9 cellular contexts compared by ENCODE assay signal in the genomic region with DNA sequence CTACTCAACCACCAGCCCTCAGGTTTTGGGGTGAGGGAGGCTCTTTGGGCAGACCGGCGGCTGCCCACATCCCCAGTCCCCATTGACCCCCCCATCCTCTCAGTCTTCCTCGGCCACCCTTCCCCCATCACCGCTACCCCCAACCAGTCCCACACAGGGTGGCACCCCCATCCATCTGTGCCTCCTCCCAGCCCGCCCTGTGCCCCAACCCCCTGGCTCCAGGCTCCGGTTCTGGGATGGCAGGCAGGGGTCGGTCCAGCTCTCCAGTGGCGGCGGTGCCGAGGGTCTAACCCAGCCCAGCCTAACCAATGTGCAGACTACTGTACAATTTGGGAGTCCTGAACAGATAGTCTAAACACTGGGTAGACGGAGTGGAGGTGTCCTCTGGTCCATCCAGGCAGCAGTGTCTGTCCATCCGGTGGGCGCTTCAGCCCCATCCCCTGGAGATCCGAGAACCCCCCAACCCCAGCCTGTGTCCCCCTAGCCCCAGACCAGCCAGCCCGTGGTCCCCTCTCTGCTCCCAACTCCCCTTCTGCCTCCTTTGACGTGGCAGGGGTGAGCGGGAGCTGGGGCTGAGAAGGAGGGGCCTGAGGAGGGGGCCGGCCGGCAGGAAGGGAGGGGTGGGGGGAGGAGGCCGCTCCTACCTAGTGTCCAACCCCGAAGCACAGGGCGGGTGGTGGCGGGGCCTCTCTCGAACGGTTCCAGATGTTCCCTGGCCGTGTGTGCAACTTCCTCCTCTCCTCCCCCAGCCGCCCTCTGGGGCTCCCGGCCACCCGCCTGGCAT. TPM values are rescaled to one million over a fixed set of nuclear protein-coding genes. Genes with fewer than 3 reads are reported as not detected.
DNase-seq lines count a peak whose midpoint lies in the region; ATAC-seq, FAIRE-seq and TF ChIP-seq lines count a peak whose summit lies in the region.
"Had no signal": no experiment of that assay in that cellular context is flagged by ENCODE, and none has a peak within 500 bp of the region (broad histone marks: within the 10 kb centered on the region; RNA-seq: fewer than 3 reads in every experiment).

No MANE protein-coding gene starts in this region.

- WGBS in pancreas, 2 donors: 55 to 67% methylated on average over 22 to 29 of the region's 29 CpGs

- H3K4me3 ChIP-seq in DOHH2 (ENCODE audit: low read length): no peak overlapping the region
- no peak overlapping the region for H3K4me3 ChIP-seq in RWPE2 (ENCODE audit: severe bottlenecking)
- peak overlapping the region; percentile 81 for H3K4me3 ChIP-seq in fibroblast of villous mesenchyme (ENCODE audit: low read depth, low read length)
- no peak overlapping the region for H3K4me3 ChIP-seq in pancreas

- H3K9me3 ChIP-seq in DOHH2 (ENCODE audit: control insufficient read depth, insufficient read depth, low read length): no peaks in the 10 kb centered on the region
- no peaks in the 10 kb centered on the region for H3K9me3 ChIP-seq in RWPE2 (ENCODE audit: severe bottlenecking)
- no peaks in the 10 kb centered on the region for H3K9me3 ChIP-seq in pancreas

- H3K36me3 ChIP-seq in DOHH2 (ENCODE audit: control insufficient read depth, low read length): no peaks in the 10 kb centered on the region
- H3K36me3 ChIP-seq in RWPE2 (ENCODE audit: low read depth): no peaks in the 10 kb centered on the region
- H3K36me3 ChIP-seq in pancreas: no peaks in the 10 kb centered on the region

- H3F3A ChIP-seq in DOHH2 (ENCODE audit: control insufficient read depth, insufficient read depth): no peaks in the 10 kb centered on the region

- H3K4me2 ChIP-seq in DOHH2 (ENCODE audit: low read length): peak overlapping the region; percentile 34; the same call in 1 of the 2 replicates

- H4K20me1 ChIP-seq in DOHH2 (ENCODE audit: control insufficient read depth, insufficient read depth, low read depth, low read length): no peaks in the 10 kb centered on the region

- H3K4me1 ChIP-seq in DOHH2 (ENCODE audit: control insufficient read depth, low read length) (peaks cover 15% of the 10 kb centered on the region), RWPE2 (ENCODE audit: insufficient read depth, poor library complexity, severe bottlenecking) (no peaks in the 10 kb centered on the region), pancreas (no peaks in the 10 kb centered on the region)

- no peak for FAIRE-seq in pancreas (lab: Jason Lieb, UNC)

- peaks cover 31% of the 10 kb centered on the region for H3K27me3 ChIP-seq in DOHH2 (ENCODE audit: control insufficient read depth, low read length)
- no peaks in the 10 kb centered on the region for H3K27me3 ChIP-seq in RWPE2 (ENCODE audit: insufficient read depth, poor library complexity, severe bottlenecking)
- no peaks in the 10 kb centered on the region for H3K27me3 ChIP-seq in pancreas

- intact Hi-C loops in pancreas (cut with DNase I): no loop called here

- no peak for TF ChIP-seq POLR2A in GM18505 (IDR thresholded peaks at IDR 0.05; ENCODE audit: borderline replicate concordance, extremely low read depth, insufficient read depth, insufficient read length)

- H3K79me2 ChIP-seq in DOHH2 (ENCODE audit: control insufficient read depth, low read length): no peaks in the 10 kb centered on the region

- ATAC-seq in RWPE2 (ENCODE audit: low read depth) (0 out of 3 replicates have a peak, but pooled peaks have one; percentile 11), pancreas (peak in 3 of 4 donors; percentile 41 to 58 (median 56)), GM18505 (IDR thresholded peaks at IDR 0.05; ENCODE audit: unreplicated experiment) (no peak), HG03520 (IDR thresholded peaks at IDR 0.05; ENCODE audit: unreplicated experiment) (no peak)

- DNase-seq in RWPE2 (ENCODE audit: low spot score) (peak; percentile 45), fibroblast of villous mesenchyme (ENCODE audit: low read depth) (peak; percentile 96), pancreas (peak in 1 of 6 donors; percentile 72), NCI-H1092 (lab: John Stamatoyannopoulos, UW) (no peak)
- DNase-seq in activated CD4-positive, alpha-beta T cell treated with anti-CD3 and anti-CD28 coated beads for 1 hour: no peak
- DNase-seq: NCI-H1930 had no signal

- no peak overlapping the region for H3K27ac ChIP-seq in DOHH2 (ENCODE audit: low read depth, low read length)
- no peak overlapping the region for H3K27ac ChIP-seq in RWPE2 (ENCODE audit: poor library complexity, severe bottlenecking)
- no peak overlapping the region for H3K27ac ChIP-seq in pancreas

- TF ChIP-seq CTCF in DOHH2 (IDR thresholded peaks at IDR 0.05; ENCODE audit: low read depth, low read length, poor library complexity, severe bottlenecking) (no peak), RWPE2 (IDR thresholded peaks at IDR 0.05; ENCODE audit: poor library complexity, severe bottlenecking) (no peak), fibroblast of villous mesenchyme (IDR thresholded peaks at IDR 0.05; ENCODE audit: insufficient read depth, low read depth, low read length) (no peak), pancreas (IDR thresholded peaks at IDR 0.05) (no peak)

- H3K9me2 ChIP-seq in DOHH2 (replicated peaks; ENCODE audit: control insufficient read depth, low read length): no peaks in the 10 kb centered on the region

RNA-seq across cellular contexts. Expression of a gene that starts 31.2 kb away (rescaled TPM):
- total RNA-seq in fibroblast of villous mesenchyme (114 and 116 TPM in 2 replicates), pancreas (10 to 100 TPM; 37.9 to 64.0 (median 55.0) TPM)
- 100 to 1,000 TPM in 1 of 2 donors, 10 to 100 TPM in 1; 97.0 to 105 TPM for polyA plus RNA-seq in pancreas

RNA-seq across cellular contexts. Expression of a gene that starts 31.4 kb away (rescaled TPM):
- total RNA-seq in fibroblast of villous mesenchyme (26.7 and 31.1 TPM in 2 replicates), pancreas (1 to 10 TPM; 6.3 to 9.6 (median 6.8) TPM)
- polyA plus RNA-seq in pancreas: 10 to 100 TPM; 10.5 to 20.2 TPM

RNA-seq across cellular contexts. Expression of a gene that starts 41.5 kb away (rescaled TPM):
- 15.5 and 36.1 TPM in 2 replicates for total RNA-seq in fibroblast of villous mesenchyme
- 10 to 100 TPM in 3 of 6 donors, 1 to 10 TPM in 3; 5.8 to 19.3 (median 10.0) TPM for total RNA-seq in pancreas
- 10 to 100 TPM; 19.6 to 23.1 TPM for polyA plus RNA-seq in pancreas

RNA-seq across cellular contexts. Expression of a gene that starts 53.3 kb away (rescaled TPM):
- total RNA-seq in fibroblast of villous mesenchyme (34.1 and 35.4 TPM in 2 replicates), pancreas (10 to 100 TPM; 66.1 to 87.9 (median 78.0) TPM)
- polyA plus RNA-seq in pancreas: 10 to 100 TPM; 56.5 to 80.1 TPM

Comparison
In these comparisons a context has a peak if more than half of its experiments do, and no peak if none do; other contexts are left out.
1. ATAC-seq: peak in RWPE2 (single experiment) and pancreas (3 of 4); none in GM18505 (single experiment) and HG03520 (single experiment).
2. DNase-seq: peak in RWPE2 (single experiment) and fibroblast of villous mesenchyme (single experiment); none in NCI-H1092 (single experiment) and activated CD4-positive, alpha-beta T cell treated with anti-CD3 and anti-CD28 coated beads for 1 hour (single experiment).